ENCODE assay signal across 19 cellular contexts in genomic region chr1:83828456-83828855, GRCh38.
DNase-seq lines count a peak whose midpoint lies in the region; ATAC-seq, FAIRE-seq and TF ChIP-seq lines count a peak whose summit lies in the region.
"Had no signal": no experiment of that assay in that cellular context is flagged by ENCODE, and none has a peak within 500 bp of the region (broad histone marks: within the 10 kb centered on the region; RNA-seq: fewer than 3 reads in every experiment).

No MANE protein-coding gene starts in this region.

- peaks cover 22% of the 10 kb centered on the region for H3K4me1 Mint-ChIP-seq in mesothelial cell of epicardium
- no peaks in the 10 kb centered on the region for H3K4me1 Mint-ChIP-seq in activated T-cell treated with anti-CD3 and anti-CD28 coated beads, Interleukin-2, amount 50 U/mL, for 24 hours (ENCODE audit: low read depth)
- H3K4me1 Mint-ChIP-seq: CD8-positive, alpha-beta memory T cell had no signal

- no peaks in the 10 kb centered on the region for H3K27me3 Mint-ChIP-seq in mesothelial cell of epicardium (ENCODE audit: low read depth)
- no peaks in the 10 kb centered on the region for H3K27me3 Mint-ChIP-seq in activated T-cell treated with anti-CD3 and anti-CD28 coated beads, Interleukin-2, amount 50 U/mL, for 24 hours

- no peak overlapping the region for H2AFZ ChIP-seq in HepG2 (ENCODE audit: low read length)

- no peak overlapping the region for H3K4me3 Mint-ChIP-seq in mesothelial cell of epicardium
- H3K4me3 Mint-ChIP-seq in activated T-cell treated with anti-CD3 and anti-CD28 coated beads, Interleukin-2, amount 50 U/mL, for 24 hours: no peak overlapping the region
- H3K4me3 Mint-ChIP-seq: CD8-positive, alpha-beta memory T cell; HFFc6 had no signal

- no peak for TF ChIP-seq CTCF in liver (IDR thresholded peaks at IDR 0.05; ENCODE audit: low read depth, low read length, missing input control)
- no peak for TF ChIP-seq CTCF in HepG2 (CRISPR knock-in tag; IDR thresholded peaks at IDR 0.05)
- TF ChIP-seq CTCF in mesothelial cell of epicardium (IDR thresholded peaks at IDR 0.05; ENCODE audit: unreplicated experiment): no peak

- no peaks in the 10 kb centered on the region for H3K9me3 ChIP-seq in liver (ENCODE audit: control insufficient read depth in 4 of 4, low read length in 3 of 4)
- peaks cover 31% of the 10 kb centered on the region for H3K9me3 ChIP-seq in HepG2 (ENCODE audit: low read length)
- H3K9me3 ChIP-seq: BLaER1, Caco-2 had no signal

- peaks cover 0 to 2% (median 0%) of the 10 kb centered on the region in 4 donors for H3K36me3 ChIP-seq in liver (ENCODE audit: control insufficient read depth in 4 of 4, insufficient read depth in 3 of 4, low read depth in 1 of 4, low read length in 3 of 4)
- H3K36me3 ChIP-seq in HepG2 (replicated peaks in 1 of 2; ENCODE audit: control insufficient read depth in 1 of 2, insufficient read depth in 2 of 2, low read length in 2 of 2): no peaks in the 10 kb centered on the region
- H3K36me3 ChIP-seq: BLaER1 had no signal

- no peak overlapping the region for H3K27ac ChIP-seq in liver (ENCODE audit: low read depth in 1 of 2, low read length in 2 of 2)
- H3K27ac ChIP-seq in HepG2 (ENCODE audit: extremely low read length, insufficient read depth, low read length): no peak overlapping the region
- H3K27ac ChIP-seq: 22Rv1, BLaER1 had no signal

- no peak for TF ChIP-seq RAD21 in liver (IDR thresholded peaks at IDR 0.05)
- no peak for TF ChIP-seq RAD21 in HepG2 (CRISPR knock-in tag; IDR thresholded peaks at IDR 0.05)

- H3K4me3 ChIP-seq in liver (ENCODE audit: low read depth in 1 of 3, low read length in 3 of 3) (no peak overlapping the region), HepG2 (replicated peaks in 1 of 3; ENCODE audit: insufficient read depth in 1 of 3, low read depth in 2 of 3, low read length in 3 of 3) (no peak overlapping the region)
- H3K4me3 ChIP-seq: BLaER1 had no signal

- no peak for TF ChIP-seq EP300 in HepG2 (IDR thresholded peaks at IDR 0.05; ENCODE audit: low read depth in 2 of 2, low read length in 2 of 2)
- TF ChIP-seq EP300 in HepG2 (CRISPR knock-in tag; IDR thresholded peaks at IDR 0.05; ENCODE audit: borderline replicate concordance): no peak

- POLR2A ChIA-PET in HepG2 (lab: Yijun Ruan, JAX): no interaction called here

- no peaks in the 10 kb centered on the region for H3K27me3 ChIP-seq in liver (ENCODE audit: control insufficient read depth in 4 of 4, insufficient read depth in 4 of 4, low read length in 3 of 4)
- no peaks in the 10 kb centered on the region for H3K27me3 ChIP-seq in HepG2 (ENCODE audit: control insufficient read depth in 1 of 2, insufficient read depth in 2 of 2, low read length in 2 of 2)
- H3K27me3 ChIP-seq: BLaER1 had no signal

- H3K9ac ChIP-seq in liver (ENCODE audit: low read depth in 1 of 2, low read length in 2 of 2) (no peak overlapping the region), HepG2 (ENCODE audit: insufficient read depth, low read depth, low read length) (no peak overlapping the region)
- H3K9ac ChIP-seq: BLaER1 had no signal

- CTCF ChIA-PET in HepG2 (lab: Yijun Ruan, JAX; ENCODE audit: low intra/inter-chr PET ratio, low total read pairs): no interaction called here

- no peak for TF ChIP-seq POLR2A in HepG2 (IDR thresholded peaks at IDR 0.05; ENCODE audit: insufficient read depth in 1 of 2, low read depth in 2 of 2, low read length in 2 of 2)

- WGBS in liver: 69% methylated on average over 1 of the region's 1 CpG
- 10% methylated on average over 1 of the region's 1 CpG for WGBS in HepG2 (ENCODE audit: low lambda C conversion rate)

- peak overlapping the region; percentile 57 for H3K27ac Mint-ChIP-seq in mesothelial cell of epicardium
- H3K27ac Mint-ChIP-seq in activated T-cell treated with anti-CD3 and anti-CD28 coated beads, Interleukin-2, amount 50 U/mL, for 24 hours: no peak overlapping the region
- H3K27ac Mint-ChIP-seq: CD8-positive, alpha-beta memory T cell; HFFc6 had no signal

- DNase-seq in HepG2 (ENCODE audit: low spot score) (no peak), dedifferentiated amniotic fluid mesenchymal stem cell (ENCODE audit: extremely low spot score) (peak; percentile 22), mesothelial cell of epicardium (ENCODE audit: low spot score in 2 of 2, unreplicated experiment in 2 of 2) (no peak), NCI-H2107 (lab: John Stamatoyannopoulos, UW) (no peak)
- DNase-seq in activated T-cell treated with anti-CD3 and anti-CD28 coated beads, Interleukin-2, amount 50 U/mL, for 24 hours: no peak
- DNase-seq in activated CD4-positive, alpha-beta T cell treated with anti-CD3 and anti-CD28 coated beads for 1 hour: no peak
- DNase-seq: AML-193; Caco-2; CD8-positive, alpha-beta memory T cell; DND-41; GF-D8; HCEC 1CT; HFFc6 had no signal

- no peak for FAIRE-seq in HepG2 (lab: Jason Lieb, UNC)
- FAIRE-seq: H1, HTR-8/SVneo had no signal

- intact Hi-C loops in HepG2 (cut with micrococcal nuclease; ENCODE audit: unreplicated experiment): loop anchor here (1.0 kb wide), 1 partner anchor 33 kb away; no protein-coding TSS in a partner anchor

- H3K9me3 Mint-ChIP-seq in mesothelial cell of epicardium: peaks cover 13% of the 10 kb centered on the region
- H3K9me3 Mint-ChIP-seq in activated T-cell treated with anti-CD3 and anti-CD28 coated beads, Interleukin-2, amount 50 U/mL, for 24 hours: peaks cover 10% of the 10 kb centered on the region
- H3K9me3 Mint-ChIP-seq: HFFc6 had no signal

- H4K20me1 ChIP-seq in HepG2 (ENCODE audit: insufficient read depth, low read length): no peaks in the 10 kb centered on the region
- H4K20me1 ChIP-seq: BLaER1 had no signal

- no peaks in the 10 kb centered on the region for H3K79me2 ChIP-seq in HepG2 (ENCODE audit: insufficient read depth, low read length)

- no peaks in the 10 kb centered on the region for H3K36me3 Mint-ChIP-seq in mesothelial cell of epicardium
- no peaks in the 10 kb centered on the region for H3K36me3 Mint-ChIP-seq in activated T-cell treated with anti-CD3 and anti-CD28 coated beads, Interleukin-2, amount 50 U/mL, for 24 hours (ENCODE audit: low read depth)
- H3K36me3 Mint-ChIP-seq: CD8-positive, alpha-beta memory T cell had no signal

- no peak overlapping the region for H3K4me2 ChIP-seq in HepG2 (ENCODE audit: low read depth, low read length)
- H3K4me2 ChIP-seq: BLaER1 had no signal

- H3K4me1 ChIP-seq in liver (ENCODE audit: control insufficient read depth in 4 of 4, insufficient read depth in 4 of 4, low read length in 3 of 4) (no peaks in the 10 kb centered on the region), HepG2 (ENCODE audit: insufficient read depth, low read length) (no peaks in the 10 kb centered on the region)
- H3K4me1 ChIP-seq: BLaER1 had no signal

- no TSS peak for BruUV-seq in HepG2 (replicated peaks; lab: Mats Ljungman, UMichigan)

- in situ Hi-C loops in HepG2 (cut with HindIII; ENCODE audit: extremely low pct_ligation_motif_present, low pct_unique_long_range_greater_than_20kb): no loop called here

- ATAC-seq in HepG2 (no peak), GM18511 (IDR thresholded peaks at IDR 0.05; ENCODE audit: unreplicated experiment) (no peak)

TF ChIP-seq in liver, 16 proteins besides CTCF, POLR2A, EP300 and RAD21 (continues in another document):
- no peak for TF ChIP-seq ZBTB33 (IDR thresholded peaks at IDR 0.05)

TF ChIP-seq in HepG2, 621 proteins besides CTCF, POLR2A, EP300 and RAD21 (continues in another document):
- TF ChIP-seq RNF219 (CRISPR knock-in tag; IDR thresholded peaks at IDR 0.05): no peak
- TF ChIP-seq SIX1 (CRISPR knock-in tag; IDR thresholded peaks at IDR 0.05; ENCODE audit: borderline replicate concordance): no peak
- TF ChIP-seq ZNF770 (CRISPR knock-in tag; IDR thresholded peaks at IDR 0.05): no peak
- TF ChIP-seq ZNF703 (CRISPR knock-in tag; IDR thresholded peaks at IDR 0.05; ENCODE audit: borderline replicate concordance): no peak
- TF ChIP-seq ZKSCAN5 (CRISPR knock-in tag; IDR thresholded peaks at IDR 0.05): no peak
- TF ChIP-seq PRPF4 (IDR thresholded peaks at IDR 0.05; ENCODE audit: low read depth, low read length, poor library complexity, severe bottlenecking): no peak
- TF ChIP-seq ZNF33A (CRISPR knock-in tag; IDR thresholded peaks at IDR 0.05; ENCODE audit: borderline replicate concordance): no peak
- TF ChIP-seq NR0B2 (CRISPR knock-in tag; IDR thresholded peaks at IDR 0.05): no peak
- no peak for TF ChIP-seq SNAI1 (CRISPR knock-in tag; IDR thresholded peaks at IDR 0.05; ENCODE audit: borderline replicate concordance)
